Comparison of ENCODE assay signal across 8 cellular contexts in the genomic region with DNA sequence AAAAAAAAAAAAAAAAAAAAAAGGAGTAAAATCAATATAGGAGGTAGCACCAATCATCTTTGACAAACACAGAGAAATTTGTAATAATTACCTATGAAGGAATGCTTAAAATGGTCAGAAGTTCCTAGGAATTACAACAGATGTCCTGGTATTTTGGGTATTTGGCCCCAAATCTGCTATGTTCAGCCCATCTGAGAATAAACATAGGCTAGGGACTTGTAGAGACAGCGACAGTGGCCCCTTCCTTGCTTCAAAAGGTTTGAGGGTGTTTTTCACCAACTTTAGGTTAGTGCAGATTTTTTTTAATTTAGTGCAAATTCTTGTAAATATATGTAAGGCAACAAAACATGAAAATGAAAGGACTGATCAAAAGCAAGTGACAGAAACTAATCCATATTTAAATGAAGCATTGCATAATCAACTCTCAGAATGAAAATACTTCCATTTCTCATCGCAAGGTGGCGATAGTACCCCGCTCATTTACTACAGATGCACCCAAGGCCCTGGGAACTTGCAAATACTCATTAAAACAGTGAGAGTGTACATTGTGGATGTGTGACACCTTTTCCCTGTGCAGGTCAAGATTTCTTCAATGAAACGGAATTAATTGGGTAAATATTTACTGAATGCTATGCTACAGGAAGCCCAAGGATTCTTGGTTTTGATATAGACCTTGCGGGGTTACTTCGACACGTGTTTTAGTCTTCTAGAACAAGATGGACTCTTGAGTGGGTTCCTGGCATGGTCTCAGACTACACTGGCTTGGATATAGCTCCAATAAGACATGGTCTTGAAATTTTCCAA. TPM values are rescaled to one million over a fixed set of nuclear protein-coding genes. Genes with fewer than 3 reads are reported as not detected.
DNase-seq lines count a peak whose midpoint lies in the region; ATAC-seq and TF ChIP-seq lines count a peak whose summit lies in the region.

No MANE protein-coding gene starts in this region.

- H3K27ac Mint-ChIP-seq in memory B cell, result no peak overlapping the region
- no peak overlapping the region for H3K27ac Mint-ChIP-seq in stimulated activated effector memory CD8-positive, alpha-beta T cell treated with anti-CD3 and anti-CD28 coated beads, Interleukin-12 subunit alpha, Interleukin-12 subunit beta, amount 100 ng/mL, for 72 hours

- H3K9me3 Mint-ChIP-seq in memory B cell, result no peaks in the 10 kb centered on the region
- H3K9me3 Mint-ChIP-seq in stimulated activated effector memory CD8-positive, alpha-beta T cell treated with anti-CD3 and anti-CD28 coated beads, Interleukin-12 subunit alpha, Interleukin-12 subunit beta, amount 100 ng/mL, for 72 hours, result no peaks in the 10 kb centered on the region

- DNase-seq in AG09319 (ENCODE audit: extremely low read depth, low read depth), result no peak
- DNase-seq in NCI-H446 (lab: John Stamatoyannopoulos, UW), result peak; percentile 72 to 76
- peak; percentile 50 for DNase-seq in activated CD4-positive, CD25-positive, alpha-beta regulatory T cell treated with anti-CD3 and anti-CD28 coated beads, Interleukin-2, amount 50 U/mL, for 72 hours
- peak; percentile 54 to 67 for DNase-seq in dermis microvascular lymphatic vessel endothelial cell (ENCODE audit: low read depth in 2 of 2)
- DNase-seq in memory B cell (ENCODE audit: low spot score in 2 of 2), result peak; percentile 63 to 72
- peak; percentile 44 to 68 for DNase-seq in stimulated activated effector memory CD8-positive, alpha-beta T cell treated with anti-CD3 and anti-CD28 coated beads, Interleukin-12 subunit alpha, Interleukin-12 subunit beta, amount 100 ng/mL, for 72 hours (ENCODE audit: low spot score in 2 of 2)

- no peaks in the 10 kb centered on the region for H3K36me3 Mint-ChIP-seq in memory B cell
- H3K36me3 Mint-ChIP-seq in stimulated activated effector memory CD8-positive, alpha-beta T cell treated with anti-CD3 and anti-CD28 coated beads, Interleukin-12 subunit alpha, Interleukin-12 subunit beta, amount 100 ng/mL, for 72 hours, result no peaks in the 10 kb centered on the region

- no peak overlapping the region for H3K4me3 Mint-ChIP-seq in memory B cell
- H3K4me3 Mint-ChIP-seq in stimulated activated effector memory CD8-positive, alpha-beta T cell treated with anti-CD3 and anti-CD28 coated beads, Interleukin-12 subunit alpha, Interleukin-12 subunit beta, amount 100 ng/mL, for 72 hours, result no peak overlapping the region

- peak; percentile 68 for TF ChIP-seq CTCF in AG09319 (IDR thresholded peaks at IDR 0.05; ENCODE audit: low read depth, low read length)

- ATAC-seq in GM18868 (IDR thresholded peaks at IDR 0.05; ENCODE audit: unreplicated experiment) (peak; percentile 86), HG03095 (IDR thresholded peaks at IDR 0.05; ENCODE audit: unreplicated experiment) (peak; percentile 80), memory B cell (ENCODE audit: low read depth) (peak; percentile 88)
- ATAC-seq in stimulated activated effector memory CD8-positive, alpha-beta T cell treated with anti-CD3 and anti-CD28 coated beads, Interleukin-12 subunit alpha, Interleukin-12 subunit beta, amount 100 ng/mL, for 72 hours, result peak; percentile 62

- H3K27me3 Mint-ChIP-seq in memory B cell, result peaks cover 7% of the 10 kb centered on the region

- H3K4me1 Mint-ChIP-seq in memory B cell, result no peaks in the 10 kb centered on the region
- no peaks in the 10 kb centered on the region for H3K4me1 Mint-ChIP-seq in stimulated activated effector memory CD8-positive, alpha-beta T cell treated with anti-CD3 and anti-CD28 coated beads, Interleukin-12 subunit alpha, Interleukin-12 subunit beta, amount 100 ng/mL, for 72 hours

RNA-seq across cellular contexts. Expression of a gene that starts 44.6 kb away (rescaled TPM):
- total RNA-seq in dermis microvascular lymphatic vessel endothelial cell, result 26.6 and 48.8 TPM in 2 replicates
